In genomic region chr18:76461692-76462325, GRCh38 we compare ENCODE assay signal across 2 cellular contexts.
TF ChIP-seq lines count a peak whose summit lies in the region.

No MANE protein-coding gene starts in this region.

TF ChIP-seq in HepG2, 621 proteins besides CTCF, POLR2A, EP300 and RAD21:
- TF ChIP-seq, protein P1, sequence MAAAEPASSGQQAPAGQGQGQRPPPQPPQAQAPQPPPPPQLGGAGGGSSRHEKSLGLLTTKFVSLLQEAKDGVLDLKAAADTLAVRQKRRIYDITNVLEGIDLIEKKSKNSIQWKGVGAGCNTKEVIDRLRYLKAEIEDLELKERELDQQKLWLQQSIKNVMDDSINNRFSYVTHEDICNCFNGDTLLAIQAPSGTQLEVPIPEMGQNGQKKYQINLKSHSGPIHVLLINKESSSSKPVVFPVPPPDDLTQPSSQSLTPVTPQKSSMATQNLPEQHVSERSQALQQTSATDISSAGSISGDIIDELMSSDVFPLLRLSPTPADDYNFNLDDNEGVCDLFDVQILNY (CRISPR knock-in tag; conservative IDR thresholded peaks at IDR 0.05), result no peak
- TF ChIP-seq AGO2 (optimal IDR thresholded peaks at IDR 0.05; ENCODE audit: low read depth, low read length), result peak; percentile 34

TF ChIP-seq in H1, 55 proteins besides CTCF, POLR2A, EP300 and RAD21:
- no peak for TF ChIP-seq RXRA (IDR thresholded peaks at IDR 0.05; ENCODE audit: insufficient read depth, low read depth, low read length)
